8 cellular contexts compared by ENCODE assay signal in the genomic region with DNA sequence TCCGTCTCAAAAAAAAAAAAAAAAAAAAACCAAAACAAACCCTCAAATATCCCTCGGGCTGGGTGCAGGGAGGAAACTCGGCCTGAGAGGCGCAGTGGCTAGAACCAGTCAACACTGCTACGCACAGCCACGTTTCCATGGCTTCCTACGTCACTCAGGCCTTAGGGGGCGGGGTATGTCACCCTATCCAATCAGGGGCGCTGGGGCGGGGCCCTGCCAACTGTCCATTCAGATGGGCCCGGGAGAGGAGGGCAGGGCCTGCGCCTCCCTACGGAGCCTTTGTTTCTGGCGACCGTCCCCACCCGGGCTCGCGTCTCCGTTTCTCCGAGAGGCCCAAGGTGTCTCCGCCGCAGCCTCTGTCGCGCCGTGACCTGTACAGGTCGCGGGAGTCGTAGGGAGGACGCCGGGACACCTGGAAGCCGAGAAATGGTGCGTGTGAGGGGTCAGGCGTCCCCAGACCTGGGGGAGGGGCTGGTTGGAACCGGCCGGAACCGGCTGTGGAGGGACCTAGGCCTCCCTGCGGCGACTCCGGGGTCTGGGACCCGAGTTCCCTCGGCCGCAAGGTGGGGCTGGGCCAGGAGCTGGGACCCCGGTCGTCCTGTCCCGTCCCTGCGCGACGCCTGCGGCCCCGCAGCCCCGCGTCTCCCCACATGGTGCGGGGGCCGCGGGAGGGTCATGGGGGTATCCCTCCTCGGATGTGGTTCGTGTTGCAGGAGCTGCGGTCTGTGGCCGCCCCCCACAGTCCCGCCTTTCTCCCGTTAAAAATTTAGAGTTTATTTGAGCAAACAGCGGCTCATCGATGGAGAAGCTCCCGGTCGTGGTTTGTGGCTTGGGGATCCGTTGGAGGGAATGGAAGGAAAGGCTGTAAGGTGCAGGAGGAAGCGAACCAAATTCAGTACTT. TPM values are rescaled to one million over a fixed set of nuclear protein-coding genes. Genes with fewer than 3 reads are reported as not detected.
DNase-seq lines count a peak whose midpoint lies in the region; ATAC-seq and TF ChIP-seq lines count a peak whose summit lies in the region.

A gene (plus strand): TSS at position 282 of the 901 bp plus-strand sequence. CDS start 145 bp downstream, at position 427.

- CTCF ChIA-PET in WTC11 (lab: Charles Lee): interaction anchor here (0.8 to 1.7 kb wide), 5 partner anchors 16 to 162 kb away, joined by 3 to 5 read pairs (median 4); a partner anchor contains a TSS

- peak; percentile 97 for ATAC-seq in GM18873 (IDR thresholded peaks at IDR 0.05; ENCODE audit: low FRiP score, unreplicated experiment)
- ATAC-seq in HG03139 (IDR thresholded peaks at IDR 0.05; ENCODE audit: unreplicated experiment): peak; percentile 92
- ATAC-seq in WTC11: peak; percentile 99

- TF ChIP-seq CTCF in WTC11 (IDR thresholded peaks at IDR 0.05) (no peak), spleen (IDR thresholded peaks at IDR 0.05 in 8 of 11, conservative IDR thresholded peaks at IDR 0.05 in 3 of 11) (peak in 10 of 11 experiments; percentile 33 to 80 (median 60))

- peaks cover 9 to 48% (median 18%) of the 10 kb centered on the region in 6 donors for H3K4me1 ChIP-seq in spleen

- peaks cover 22% of the 10 kb centered on the region for H3K36me3 Mint-ChIP-seq in WTC11

- peak within 1 kb of the TSS; percentile 65 to 92 (median 82) for H3K4me3 ChIP-seq in spleen

- WGBS in spleen, 5 donors: 0 to 1% (median 1%) methylated on average over 35 to 67 of the region's 67 CpGs

- H3K27ac ChIP-seq in caudate nucleus (ENCODE audit: low read depth, low read length): peak within 1 kb of the TSS; percentile 92
- peak within 1 kb of the TSS; percentile 77 to 95 (median 90) for H3K27ac ChIP-seq in spleen

- peak; percentile 65 to 91 (median 78) for TF ChIP-seq POLR2A in spleen (IDR thresholded peaks at IDR 0.05)

- POLR2A ChIA-PET in WTC11 (lab: Charles Lee): interaction anchor here (0.6 to 0.7 kb wide), 5 partner anchors 39 to 565 kb away, joined by 3 to 9 read pairs (median 3); no protein-coding TSS in a partner anchor

- no peaks in the 10 kb centered on the region for H3K9me3 ChIP-seq in spleen

- intact Hi-C loops in spleen (cut with DNase I; ENCODE audit: low total_unique reads): no loop called here

- H3K27me3 ChIP-seq in spleen (replicated peaks in 1 of 7): no peaks in the 10 kb centered on the region

- H3K4me1 Mint-ChIP-seq in WTC11: peaks cover 23% of the 10 kb centered on the region

- H3K27ac Mint-ChIP-seq in WTC11: peak within 1 kb of the TSS; percentile 98

- H3K27me3 Mint-ChIP-seq in WTC11 (ENCODE audit: low read depth): no peaks in the 10 kb centered on the region

- peak; percentile 99 for DNase-seq in AG08395 (ENCODE audit: low spot score)
- DNase-seq in NCI-H2227 (lab: John Stamatoyannopoulos, UW; ENCODE audit: unreplicated experiment): peak; percentile 94
- peak; percentile 100 for DNase-seq in WTC11 (ENCODE audit: low spot score)
- DNase-seq in caudate nucleus (lab: John Stamatoyannopoulos, UW): peak; percentile 62 to 99 (median 95)
- peak; percentile 95 for DNase-seq in inferior parietal cortex (ENCODE audit: extremely low spot score)
- DNase-seq in spleen: peak; percentile 98

- H3K36me3 ChIP-seq in spleen: no peaks in the 10 kb centered on the region

- no peaks in the 10 kb centered on the region for H3K9me3 Mint-ChIP-seq in WTC11

- H3K4me3 Mint-ChIP-seq in WTC11: peak within 1 kb of the TSS; percentile 96

TF ChIP-seq in WTC11, 78 proteins besides CTCF, POLR2A, EP300 and RAD21 (continues in another document):
- TF ChIP-seq ATF1 (CRISPR knock-in tag; IDR thresholded peaks at IDR 0.05) (no peak), TP53 (CRISPR knock-in tag; IDR thresholded peaks at IDR 0.05) (no peak), HMGA2 (CRISPR knock-in tag; IDR thresholded peaks at IDR 0.05) (peak; percentile 16; the same call in 1 of the 2 replicates), ZNF671 (CRISPR knock-in tag; IDR thresholded peaks at IDR 0.05) (no peak), NFATC4 (CRISPR knock-in tag; IDR thresholded peaks at IDR 0.05) (0 out of 2 replicates have a peak, but pooled peaks have one; percentile 49), ZNF232 (CRISPR knock-in tag; IDR thresholded peaks at IDR 0.05) (peak; percentile 77), CBFB (CRISPR knock-in tag; IDR thresholded peaks at IDR 0.05; ENCODE audit: low read depth) (no peak), MYBL2 (CRISPR knock-in tag; IDR thresholded peaks at IDR 0.05) (no peak), SMAD4 (CRISPR knock-in tag; IDR thresholded peaks at IDR 0.05) (no peak), RELA (CRISPR knock-in tag; IDR thresholded peaks at IDR 0.05; ENCODE audit: borderline replicate concordance) (0 out of 2 replicates have a peak, but pooled peaks have one; percentile 42), EMX1 (CRISPR knock-in tag; IDR thresholded peaks at IDR 0.05) (no peak), FOXK1 (CRISPR knock-in tag; IDR thresholded peaks at IDR 0.05) (0 out of 2 replicates have a peak, but pooled peaks have one; percentile 17), IRF2 (CRISPR knock-in tag; IDR thresholded peaks at IDR 0.05; ENCODE audit: borderline replicate concordance, low read depth) (no peak), GABPB1 (CRISPR knock-in tag; IDR thresholded peaks at IDR 0.05) (peak; percentile 50; the same call in 1 of the 2 replicates), ETV6 (CRISPR knock-in tag; IDR thresholded peaks at IDR 0.05) (no peak), KAT7 (CRISPR knock-in tag; IDR thresholded peaks at IDR 0.05; ENCODE audit: borderline replicate concordance) (no peak), TCF7 (CRISPR knock-in tag; IDR thresholded peaks at IDR 0.05; ENCODE audit: low read depth) (no peak), ZNF416 (CRISPR knock-in tag; IDR thresholded peaks at IDR 0.05) (0 out of 2 replicates have a peak, but pooled peaks have one; percentile 46), ZNF396 (CRISPR knock-in tag; IDR thresholded peaks at IDR 0.05; ENCODE audit: borderline replicate concordance) (no peak)
- TF ChIP-seq, protein P1, sequence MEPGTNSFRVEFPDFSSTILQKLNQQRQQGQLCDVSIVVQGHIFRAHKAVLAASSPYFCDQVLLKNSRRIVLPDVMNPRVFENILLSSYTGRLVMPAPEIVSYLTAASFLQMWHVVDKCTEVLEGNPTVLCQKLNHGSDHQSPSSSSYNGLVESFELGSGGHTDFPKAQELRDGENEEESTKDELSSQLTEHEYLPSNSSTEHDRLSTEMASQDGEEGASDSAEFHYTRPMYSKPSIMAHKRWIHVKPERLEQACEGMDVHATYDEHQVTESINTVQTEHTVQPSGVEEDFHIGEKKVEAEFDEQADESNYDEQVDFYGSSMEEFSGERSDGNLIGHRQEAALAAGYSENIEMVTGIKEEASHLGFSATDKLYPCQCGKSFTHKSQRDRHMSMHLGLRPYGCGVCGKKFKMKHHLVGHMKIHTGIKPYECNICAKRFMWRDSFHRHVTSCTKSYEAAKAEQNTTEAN (CRISPR knock-in tag; IDR thresholded peaks at IDR 0.05): no peak
- TF ChIP-seq, protein P2, sequence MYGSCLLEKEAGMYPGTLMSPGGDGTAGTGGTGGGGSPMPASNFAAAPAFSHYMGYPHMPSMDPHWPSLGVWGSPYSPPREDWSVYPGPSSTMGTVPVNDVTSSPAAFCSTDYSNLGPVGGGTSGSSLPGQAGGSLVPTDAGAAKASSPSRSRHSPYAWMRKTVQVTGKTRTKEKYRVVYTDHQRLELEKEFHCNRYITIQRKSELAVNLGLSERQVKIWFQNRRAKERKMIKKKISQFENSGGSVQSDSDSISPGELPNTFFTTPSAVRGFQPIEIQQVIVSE (CRISPR knock-in tag; IDR thresholded peaks at IDR 0.05; ENCODE audit: borderline replicate concordance): no peak
- TF ChIP-seq, protein P3, sequence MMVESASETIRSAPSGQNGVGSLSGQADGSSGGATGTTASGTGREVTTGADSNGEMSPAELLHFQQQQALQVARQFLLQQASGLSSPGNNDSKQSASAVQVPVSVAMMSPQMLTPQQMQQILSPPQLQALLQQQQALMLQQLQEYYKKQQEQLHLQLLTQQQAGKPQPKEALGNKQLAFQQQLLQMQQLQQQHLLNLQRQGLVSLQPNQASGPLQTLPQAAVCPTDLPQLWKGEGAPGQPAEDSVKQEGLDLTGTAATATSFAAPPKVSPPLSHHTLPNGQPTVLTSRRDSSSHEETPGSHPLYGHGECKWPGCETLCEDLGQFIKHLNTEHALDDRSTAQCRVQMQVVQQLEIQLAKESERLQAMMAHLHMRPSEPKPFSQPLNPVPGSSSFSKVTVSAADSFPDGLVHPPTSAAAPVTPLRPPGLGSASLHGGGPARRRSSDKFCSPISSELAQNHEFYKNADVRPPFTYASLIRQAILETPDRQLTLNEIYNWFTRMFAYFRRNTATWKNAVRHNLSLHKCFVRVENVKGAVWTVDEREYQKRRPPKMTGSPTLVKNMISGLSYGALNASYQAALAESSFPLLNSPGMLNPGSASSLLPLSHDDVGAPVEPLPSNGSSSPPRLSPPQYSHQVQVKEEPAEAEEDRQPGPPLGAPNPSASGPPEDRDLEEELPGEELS (CRISPR knock-in tag; IDR thresholded peaks at IDR 0.05): no peak
- TF ChIP-seq, protein P4, sequence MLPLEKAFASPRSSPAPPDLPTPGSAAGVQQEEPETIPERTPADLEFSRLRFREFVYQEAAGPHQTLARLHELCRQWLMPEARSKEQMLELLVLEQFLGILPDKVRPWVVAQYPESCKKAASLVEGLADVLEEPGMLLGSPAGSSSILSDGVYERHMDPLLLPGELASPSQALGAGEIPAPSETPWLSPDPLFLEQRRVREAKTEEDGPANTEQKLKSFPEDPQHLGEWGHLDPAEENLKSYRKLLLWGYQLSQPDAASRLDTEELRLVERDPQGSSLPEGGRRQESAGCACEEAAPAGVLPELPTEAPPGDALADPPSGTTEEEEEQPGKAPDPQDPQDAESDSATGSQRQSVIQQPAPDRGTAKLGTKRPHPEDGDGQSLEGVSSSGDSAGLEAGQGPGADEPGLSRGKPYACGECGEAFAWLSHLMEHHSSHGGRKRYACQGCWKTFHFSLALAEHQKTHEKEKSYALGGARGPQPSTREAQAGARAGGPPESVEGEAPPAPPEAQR (CRISPR knock-in tag; IDR thresholded peaks at IDR 0.05): no peak

RNA-seq across cellular contexts. Expression of the gene that starts here (rescaled TPM):
- total RNA-seq in WTC11 (2021): 12.6 to 13.2 TPM (median 12.7 TPM) in 3 replicates
- 10 to 100 TPM; 11.6 to 14.5 (median 12.9) TPM for total RNA-seq in spleen
- polyA plus RNA-seq in spleen: 1 to 10 TPM; 4.5 to 8.6 (median 8.1) TPM

Comparison
In these comparisons a context has a peak if more than half of its experiments do, and no peak if none do; other contexts are left out.
1. Peak in every context shown above with its lines: DNase-seq, ATAC-seq, H3K4me3 ChIP-seq and H3K27ac ChIP-seq.